1 cellular context compared by ENCODE assay signal in the genomic region with DNA sequence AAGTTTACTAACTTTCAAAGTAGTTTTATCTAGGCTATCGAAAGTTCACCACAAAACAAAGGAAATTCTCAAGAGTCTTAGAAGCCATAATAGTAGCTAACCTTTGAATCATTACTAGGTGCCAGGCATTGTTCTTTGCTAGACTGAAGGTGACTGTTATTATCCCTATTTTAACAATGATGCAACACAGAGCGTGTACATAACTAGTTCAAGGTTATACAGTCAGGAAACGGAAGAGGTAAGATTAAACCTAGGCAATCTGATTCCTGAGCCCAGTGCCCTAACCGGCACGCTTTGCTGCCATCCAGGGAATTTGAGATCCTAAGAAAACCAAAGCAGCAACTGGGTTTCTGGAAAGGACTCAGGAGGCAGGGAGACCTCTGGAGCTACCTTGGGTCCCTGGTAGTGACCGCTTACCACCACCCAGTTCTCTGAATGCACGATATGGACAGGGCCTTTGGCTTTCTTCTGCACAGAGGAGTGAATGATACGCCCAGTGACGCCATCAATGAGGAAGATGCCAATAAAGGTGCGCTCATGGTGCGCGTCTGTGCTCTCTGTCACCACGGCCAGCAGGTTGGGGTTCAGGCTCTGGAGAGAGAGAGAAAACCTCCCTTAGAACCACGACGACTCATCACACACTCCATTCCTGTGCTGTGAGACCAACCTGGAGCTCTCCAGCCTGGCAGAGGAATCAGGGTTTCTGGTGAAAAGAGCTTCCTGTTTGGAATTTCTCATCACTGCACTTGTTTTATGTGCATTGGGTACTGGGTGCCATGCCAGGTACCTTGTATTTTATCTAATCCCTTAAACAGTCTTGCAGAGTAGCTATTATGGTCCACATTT.
TF ChIP-seq lines count a peak whose summit lies in the region.

No MANE protein-coding gene starts in this region.

TF ChIP-seq in SK-N-SH, 30 proteins besides CTCF, POLR2A, EP300 and RAD21 (continued from another document):
- TF ChIP-seq, protein P1, sequence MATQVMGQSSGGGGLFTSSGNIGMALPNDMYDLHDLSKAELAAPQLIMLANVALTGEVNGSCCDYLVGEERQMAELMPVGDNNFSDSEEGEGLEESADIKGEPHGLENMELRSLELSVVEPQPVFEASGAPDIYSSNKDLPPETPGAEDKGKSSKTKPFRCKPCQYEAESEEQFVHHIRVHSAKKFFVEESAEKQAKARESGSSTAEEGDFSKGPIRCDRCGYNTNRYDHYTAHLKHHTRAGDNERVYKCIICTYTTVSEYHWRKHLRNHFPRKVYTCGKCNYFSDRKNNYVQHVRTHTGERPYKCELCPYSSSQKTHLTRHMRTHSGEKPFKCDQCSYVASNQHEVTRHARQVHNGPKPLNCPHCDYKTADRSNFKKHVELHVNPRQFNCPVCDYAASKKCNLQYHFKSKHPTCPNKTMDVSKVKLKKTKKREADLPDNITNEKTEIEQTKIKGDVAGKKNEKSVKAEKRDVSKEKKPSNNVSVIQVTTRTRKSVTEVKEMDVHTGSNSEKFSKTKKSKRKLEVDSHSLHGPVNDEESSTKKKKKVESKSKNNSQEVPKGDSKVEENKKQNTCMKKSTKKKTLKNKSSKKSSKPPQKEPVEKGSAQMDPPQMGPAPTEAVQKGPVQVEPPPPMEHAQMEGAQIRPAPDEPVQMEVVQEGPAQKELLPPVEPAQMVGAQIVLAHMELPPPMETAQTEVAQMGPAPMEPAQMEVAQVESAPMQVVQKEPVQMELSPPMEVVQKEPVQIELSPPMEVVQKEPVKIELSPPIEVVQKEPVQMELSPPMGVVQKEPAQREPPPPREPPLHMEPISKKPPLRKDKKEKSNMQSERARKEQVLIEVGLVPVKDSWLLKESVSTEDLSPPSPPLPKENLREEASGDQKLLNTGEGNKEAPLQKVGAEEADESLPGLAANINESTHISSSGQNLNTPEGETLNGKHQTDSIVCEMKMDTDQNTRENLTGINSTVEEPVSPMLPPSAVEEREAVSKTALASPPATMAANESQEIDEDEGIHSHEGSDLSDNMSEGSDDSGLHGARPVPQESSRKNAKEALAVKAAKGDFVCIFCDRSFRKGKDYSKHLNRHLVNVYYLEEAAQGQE (IDR thresholded peaks at IDR 0.05; ENCODE audit: low read depth, low read length), result 0 out of 2 replicates have a peak, but pooled peaks have one; percentile 45
- no peak for TF ChIP-seq MAX (IDR thresholded peaks at IDR 0.05; ENCODE audit: low read depth)
- TF ChIP-seq, protein P2, sequence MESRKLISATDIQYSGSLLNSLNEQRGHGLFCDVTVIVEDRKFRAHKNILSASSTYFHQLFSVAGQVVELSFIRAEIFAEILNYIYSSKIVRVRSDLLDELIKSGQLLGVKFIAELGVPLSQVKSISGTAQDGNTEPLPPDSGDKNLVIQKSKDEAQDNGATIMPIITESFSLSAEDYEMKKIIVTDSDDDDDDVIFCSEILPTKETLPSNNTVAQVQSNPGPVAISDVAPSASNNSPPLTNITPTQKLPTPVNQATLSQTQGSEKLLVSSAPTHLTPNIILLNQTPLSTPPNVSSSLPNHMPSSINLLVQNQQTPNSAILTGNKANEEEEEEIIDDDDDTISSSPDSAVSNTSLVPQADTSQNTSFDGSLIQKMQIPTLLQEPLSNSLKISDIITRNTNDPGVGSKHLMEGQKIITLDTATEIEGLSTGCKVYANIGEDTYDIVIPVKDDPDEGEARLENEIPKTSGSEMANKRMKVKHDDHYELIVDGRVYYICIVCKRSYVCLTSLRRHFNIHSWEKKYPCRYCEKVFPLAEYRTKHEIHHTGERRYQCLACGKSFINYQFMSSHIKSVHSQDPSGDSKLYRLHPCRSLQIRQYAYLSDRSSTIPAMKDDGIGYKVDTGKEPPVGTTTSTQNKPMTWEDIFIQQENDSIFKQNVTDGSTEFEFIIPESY (IDR thresholded peaks at IDR 0.05; ENCODE audit: borderline replicate concordance, low read depth), result no peak
- TF ChIP-seq FOXJ3 (CRISPR knock-in tag; IDR thresholded peaks at IDR 0.05), result no peak
- no peak for TF ChIP-seq JUND (IDR thresholded peaks at IDR 0.05)
- no peak for TF ChIP-seq NRF1 (IDR thresholded peaks at IDR 0.05; ENCODE audit: low read depth, low read length)
- no peak for TF ChIP-seq YY1 (IDR thresholded peaks at IDR 0.05; ENCODE audit: low read depth)
- no peak for TF ChIP-seq RFX5 (IDR thresholded peaks at IDR 0.05; ENCODE audit: low read length)
